ENCODE assay signal across 8 cellular contexts in the genomic region with DNA sequence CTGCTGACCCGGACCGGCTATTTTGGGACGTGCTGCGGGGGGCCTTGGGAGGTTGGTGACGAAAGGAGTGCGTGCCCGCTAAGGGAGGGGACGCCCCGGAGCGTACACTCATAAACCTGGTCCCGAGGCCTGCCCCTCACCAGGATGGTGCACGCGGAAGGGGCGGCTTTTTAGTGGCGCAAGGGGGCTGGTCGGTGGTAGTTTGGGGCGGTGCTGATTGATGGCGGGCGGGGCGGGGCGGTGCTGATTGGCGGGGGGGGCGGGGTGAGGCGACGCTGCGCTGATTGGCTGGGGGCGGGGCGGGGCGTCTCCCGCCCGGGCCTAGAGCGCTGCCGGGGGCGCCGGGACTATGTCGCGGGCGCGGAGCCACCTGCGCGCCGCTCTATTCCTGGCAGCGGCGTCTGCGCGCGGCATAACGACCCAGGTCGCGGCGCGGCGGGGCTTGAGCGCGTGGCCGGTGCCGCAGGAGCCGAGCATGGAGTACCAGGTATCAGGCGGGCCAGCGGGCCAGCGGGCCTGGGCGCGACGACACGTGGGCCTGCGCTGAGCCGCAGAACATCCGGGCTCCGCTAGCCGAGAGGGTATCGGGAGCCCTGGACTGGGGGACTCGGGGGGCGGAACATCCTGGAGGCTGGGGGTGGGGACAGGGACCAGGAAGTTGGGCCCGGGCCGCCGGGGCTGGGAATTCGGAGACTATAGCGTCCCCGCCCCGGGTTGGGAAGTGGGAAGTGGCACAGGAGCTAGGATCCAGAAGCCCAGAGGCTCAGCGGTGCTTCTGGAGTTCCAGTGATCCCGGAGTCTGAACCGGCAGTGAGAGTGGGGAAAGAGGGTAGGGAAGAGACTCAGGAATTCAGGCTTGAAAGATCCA. TPM values are rescaled to one million over a fixed set of nuclear protein-coding genes. Genes with fewer than 3 reads are reported as not detected.
DNase-seq lines count a peak whose midpoint lies in the region; ATAC-seq and TF ChIP-seq lines count a peak whose summit lies in the region.

Gene FPGS (plus strand): TSS at position 307 of the 868 bp plus-strand sequence. CDS start 43 bp downstream, at position 350.

- H3K36me3 ChIP-seq in neural cell (ENCODE audit: insufficient read depth, low read length) = no peaks in the 10 kb centered on the region
- H3K36me3 ChIP-seq in stomach = peaks cover 21 to 32% (median 26%) of the 10 kb centered on the region in 4 donors

- peak in 1 of 4 donors; percentile 48 for TF ChIP-seq POLR2A in stomach (IDR thresholded peaks at IDR 0.05)

- no peaks in the 10 kb centered on the region for H4K20me1 ChIP-seq in neural cell (ENCODE audit: insufficient read depth)

- H3K79me2 ChIP-seq in neural cell (replicated peaks; ENCODE audit: insufficient read depth, low read length) = peaks cover 4% of the 10 kb centered on the region

- TF ChIP-seq CTCF in neural cell (IDR thresholded peaks at IDR 0.05; ENCODE audit: poor library complexity, severe bottlenecking) (no peak), stomach (IDR thresholded peaks at IDR 0.05) (no peak)

- TF ChIP-seq RAD21 in neural cell (conservative IDR thresholded peaks at IDR 0.05) = no peak

- peak within 1 kb of the TSS; percentile 91 for H3K4me3 ChIP-seq in neural cell (ENCODE audit: low read length)
- H3K4me3 ChIP-seq in stomach = peak within 1 kb of the TSS; percentile 54 to 72 (median 58)

- WGBS in stomach, 5 donors = 0 to 1% (median 1%) methylated on average over 37 to 83 of the region's 83 CpGs

- H2AFZ ChIP-seq in neural cell (ENCODE audit: low read depth, low read length) = peak within 1 kb of the TSS; percentile 76

- H3K4me1 ChIP-seq in stomach = peaks cover 30 to 63% (median 37%) of the 10 kb centered on the region in 4 donors

- H3K27ac ChIP-seq in neural cell (ENCODE audit: low read length) = peak within 1 kb of the TSS; percentile 37
- H3K27ac ChIP-seq in stomach = peak within 1 kb of the TSS; percentile 93 to 99 (median 96)

- H3K9ac ChIP-seq in neural cell (ENCODE audit: low read length) = peak within 1 kb of the TSS; percentile 80

- H3K4me2 ChIP-seq in neural cell (ENCODE audit: low read length) = peak within 1 kb of the TSS; percentile 86

- H3K9me3 ChIP-seq in neural cell (ENCODE audit: low read length) (no peaks in the 10 kb centered on the region), stomach (no peaks in the 10 kb centered on the region)

- DNase-seq in EH (ENCODE audit: low read depth) = peak; percentile 95
- peak; percentile 83 to 86 for DNase-seq in Kasumi-1 (lab: John Stamatoyannopoulos, UW)
- peak; percentile 82 to 87 for DNase-seq in SHP77 (lab: John Stamatoyannopoulos, UW)
- DNase-seq in activated effector memory CD4-positive, alpha-beta T cell treated with anti-CD3 and anti-CD28 coated beads, Interleukin-2, amount 50 U/mL, for 16 hours = peak; percentile 93
- DNase-seq in fibroblast of the conjunctiva (ENCODE audit: low read depth) = peak; percentile 75
- peak; percentile 89 for DNase-seq in stomach

- no peaks in the 10 kb centered on the region for H3F3A ChIP-seq in neural cell (ENCODE audit: insufficient read depth, low read length, poor library complexity, severe bottlenecking)

- peak; percentile 67 for ATAC-seq in GM21825 (IDR thresholded peaks at IDR 0.05; ENCODE audit: unreplicated experiment)

- intact Hi-C loops in stomach (cut with DNase I; ENCODE audit: low total_unique reads) = loop anchor here (10.0 kb wide), 1 partner anchor 62 kb away; no protein-coding TSS in a partner anchor

- no peak for TF ChIP-seq EP300 in neural cell (conservative IDR thresholded peaks at IDR 0.05; ENCODE audit: poor library complexity, severe bottlenecking)
- no peak for TF ChIP-seq EP300 in stomach (IDR thresholded peaks at IDR 0.05)

- no peaks in the 10 kb centered on the region for H3K27me3 ChIP-seq in neural cell (ENCODE audit: insufficient read depth, low read depth, low read length)
- H3K27me3 ChIP-seq in stomach = no peaks in the 10 kb centered on the region

- no peaks in the 10 kb centered on the region for H3K9me2 ChIP-seq in neural cell (ENCODE audit: insufficient read depth, low read length)

TF ChIP-seq in neural cell, 6 proteins besides CTCF, POLR2A, EP300 and RAD21:
- TF ChIP-seq MXI1 (conservative IDR thresholded peaks at IDR 0.05; ENCODE audit: poor library complexity, severe bottlenecking) = peak; percentile 98
- TF ChIP-seq EZH2 (IDR thresholded peaks at IDR 0.05; ENCODE audit: borderline replicate concordance, insufficient read depth, low read length, poor library complexity, severe bottlenecking) = no peak
- peak; percentile 36 for TF ChIP-seq REST (IDR thresholded peaks at IDR 0.05; ENCODE audit: borderline replicate concordance)
- peak; percentile 24 for TF ChIP-seq SMC3 (conservative IDR thresholded peaks at IDR 0.05; ENCODE audit: poor library complexity)
- TF ChIP-seq TAF1 (IDR thresholded peaks at IDR 0.05; ENCODE audit: low read depth) = peak; percentile 18
- peak; percentile 61 for TF ChIP-seq POLR2AphosphoS5 (IDR thresholded peaks at IDR 0.05)

RNA-seq across cellular contexts. Expression of gene FPGS, which starts in this region (rescaled TPM):
- polyA plus RNA-seq in neural cell (38.4 and 60.5 TPM in 2 replicates), stomach (10 to 100 TPM; 29.1 to 42.7 (median 30.2) TPM)
- polyA minus RNA-seq in neural cell = 19.2 and 29.2 TPM in 2 replicates
- 100 to 1,000 TPM in 2 of 5 donors, 10 to 100 TPM in 3; 67.0 to 235 (median 97.1) TPM for total RNA-seq in stomach

Comparison
In these comparisons a context has a peak if more than half of its experiments do, and no peak if none do; other contexts are left out.
1. Peak in every context shown above with its lines: DNase-seq, ATAC-seq, H3K4me3 ChIP-seq and H3K27ac ChIP-seq.